ENCODE assay signal across 8 cellular contexts in the genomic region with DNA sequence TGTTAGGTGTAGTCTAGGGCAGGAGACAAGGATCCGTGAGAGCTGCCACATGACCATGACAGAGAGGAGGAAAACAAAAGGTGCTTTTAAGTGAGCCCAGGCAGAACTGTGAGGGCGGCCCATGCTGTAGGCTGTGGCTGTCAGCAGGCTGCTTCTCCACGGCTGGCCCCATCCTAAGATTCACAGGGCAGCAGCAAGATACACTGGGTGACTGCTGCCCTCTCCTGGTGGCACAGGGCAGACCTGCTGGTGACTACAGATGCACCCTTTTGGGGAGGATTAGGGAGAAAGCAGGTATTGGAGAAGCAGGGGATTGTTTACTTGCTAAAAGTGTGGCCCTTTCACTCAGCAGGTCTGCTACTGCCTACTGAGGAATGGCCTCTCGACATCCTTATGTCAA.
A peak's percentile ranks its signal among the peaks of the same experiment; 100 is the strongest.
DNase-seq lines count a peak whose midpoint lies in the region; FAIRE-seq and TF ChIP-seq lines count a peak whose summit lies in the region.
"Not testable (repeated sequence)": the region's sequence is repeated elsewhere in the genome, so short reads cannot be mapped to it uniquely, and the experiment has no call there.

No MANE protein-coding gene starts in this region.

- POLR2A ChIA-PET in endothelial cell of umbilical vein (lab: Charles Lee), result not testable (repeated sequence)

- not testable (repeated sequence) for H3K27me3 Mint-ChIP-seq in activated naive CD4-positive, alpha-beta T cell treated with anti-CD3 and anti-CD28 coated beads for 36 hours (ENCODE audit: low read depth)

- not testable (repeated sequence) for TF ChIP-seq POLR2A in NB4 (IDR thresholded peaks at IDR 0.05; ENCODE audit: extremely low read depth, insufficient read length); endothelial cell of umbilical vein (IDR thresholded peaks at IDR 0.05; ENCODE audit: low read depth, low read length)

- not testable (repeated sequence) for H3K79me2 ChIP-seq in endothelial cell of umbilical vein (ENCODE audit: control insufficient read depth, insufficient read depth, low read length)

- not testable (repeated sequence) for H3K36me3 Mint-ChIP-seq in activated naive CD4-positive, alpha-beta T cell treated with anti-CD3 and anti-CD28 coated beads for 36 hours (ENCODE audit: low read depth)

- H3K27ac Mint-ChIP-seq in activated naive CD4-positive, alpha-beta T cell treated with anti-CD3 and anti-CD28 coated beads for 36 hours, result not testable (repeated sequence)

- in situ Hi-C loops in SK-MEL-5 (cut with HindIII; ENCODE audit: low pct_unique_long_range_greater_than_20kb, low sequenced_read_pairs), result not testable (repeated sequence)

- not testable (repeated sequence) for H3K36me3 ChIP-seq in BLaER1; endothelial cell of umbilical vein (ENCODE audit: control insufficient read depth in 2 of 2, extremely low read depth in 1 of 2, insufficient read depth in 2 of 2, low read length in 2 of 2); liver (ENCODE audit: control insufficient read depth in 4 of 4, insufficient read depth in 3 of 4, low read depth in 1 of 4, low read length in 3 of 4)

- TF ChIP-seq CTCF in GM12874 (IDR thresholded peaks at IDR 0.05; ENCODE audit: insufficient read depth, low read depth, low read length), result peak; percentile 39; the same call in 1 of the 2 replicates
- peak; percentile 54 for TF ChIP-seq CTCF in NB4 (IDR thresholded peaks at IDR 0.05; ENCODE audit: low read depth, low read length)
- TF ChIP-seq CTCF in endothelial cell of umbilical vein (IDR thresholded peaks at IDR 0.05; ENCODE audit: extremely low read depth in 1 of 2, insufficient read depth in 1 of 2, low read depth in 1 of 2, low read length in 2 of 2), result peak; percentile 13 to 33
- peak; percentile 26 for TF ChIP-seq CTCF in liver (IDR thresholded peaks at IDR 0.05; ENCODE audit: low read depth, low read length, missing input control)

- not testable (repeated sequence) for H3K4me1 Mint-ChIP-seq in activated naive CD4-positive, alpha-beta T cell treated with anti-CD3 and anti-CD28 coated beads for 36 hours (ENCODE audit: low read depth)

- FAIRE-seq in endothelial cell of umbilical vein (lab: Jason Lieb, UNC), result not testable (repeated sequence)

- H3K9me3 ChIP-seq in BLaER1; endothelial cell of umbilical vein (replicated peaks; ENCODE audit: control insufficient read depth, insufficient read depth, low read length); liver (ENCODE audit: control insufficient read depth in 4 of 4, low read length in 3 of 4): not testable (repeated sequence)

- intact Hi-C loops in activated naive CD4-positive, alpha-beta T cell treated with anti-CD3 and anti-CD28 coated beads for 36 hours (cut with micrococcal nuclease), result loop anchor here (10.0 kb wide), 1 partner anchor 613 kb away; no protein-coding TSS in a partner anchor
- intact Hi-C loops in endothelial cell of umbilical vein (cut with micrococcal nuclease), result not testable (repeated sequence)

- peaks cover 34% of the 10 kb centered on the region for H3K4me1 ChIP-seq in BLaER1
- H3K4me1 ChIP-seq in endothelial cell of umbilical vein (ENCODE audit: control insufficient read depth, extremely low read depth, insufficient read depth, low read length); liver (ENCODE audit: control insufficient read depth in 4 of 4, insufficient read depth in 4 of 4, low read length in 3 of 4): not testable (repeated sequence)

- H2AFZ ChIP-seq in endothelial cell of umbilical vein (ENCODE audit: low read depth, low read length), result not testable (repeated sequence)

- H3K27me3 ChIP-seq in BLaER1; endothelial cell of umbilical vein (ENCODE audit: control insufficient read depth in 2 of 2, insufficient read depth in 2 of 2, low read length in 2 of 2); liver (ENCODE audit: control insufficient read depth in 4 of 4, insufficient read depth in 4 of 4, low read length in 3 of 4): not testable (repeated sequence)

- BruUV-seq in endothelial cell of umbilical vein (replicated peaks; lab: Mats Ljungman, UMichigan), result not testable (repeated sequence)

- not testable (repeated sequence) for H3K9me3 Mint-ChIP-seq in activated naive CD4-positive, alpha-beta T cell treated with anti-CD3 and anti-CD28 coated beads for 36 hours

- TF ChIP-seq RAD21 in liver (IDR thresholded peaks at IDR 0.05), result peak; percentile 54 to 69

- not testable (repeated sequence) for H3K9me1 ChIP-seq in endothelial cell of umbilical vein (replicated peaks; ENCODE audit: control insufficient read depth, extremely low read depth, insufficient read depth, low read length)

- CTCF ChIA-PET in activated naive CD4-positive, alpha-beta T cell treated with anti-CD3 and anti-CD28 coated beads for 36 hours (lab: Charles Lee); endothelial cell of umbilical vein (lab: Charles Lee): not testable (repeated sequence)

- H3K9ac ChIP-seq in BLaER1; endothelial cell of umbilical vein (replicated peaks; ENCODE audit: extremely low read depth, insufficient read depth, low read length); liver (ENCODE audit: low read depth in 1 of 2, low read length in 2 of 2): not testable (repeated sequence)

- not testable (repeated sequence) for H3K4me3 ChIP-seq in BLaER1; NB4 (ENCODE audit: low read depth, low read length); endothelial cell of umbilical vein (replicated peaks in 1 of 3; ENCODE audit: insufficient read depth in 1 of 3, low read depth in 1 of 3, low read length in 3 of 3); liver (ENCODE audit: low read depth in 1 of 3, low read length in 3 of 3)

- DNase-seq in NB4 (ENCODE audit: low read depth) (peak; percentile 43), SK-MEL-5 (ENCODE audit: low read depth, low spot score) (peak; percentile 74)
- DNase-seq in activated naive CD4-positive, alpha-beta T cell treated with anti-CD3 and anti-CD28 coated beads for 36 hours, result peak; percentile 48
- DNase-seq in endothelial cell of umbilical vein (ENCODE audit: low read depth, low spot score), result not testable (repeated sequence)
- peak; percentile 16 for DNase-seq in stimulated activated CD4-positive, alpha-beta T cell treated with anti-CD3 and anti-CD28 coated beads, Interleukin-4, amount 100 ng/mL, for 1 hour

- peak overlapping the region; percentile 80 for H3K4me2 ChIP-seq in BLaER1
- not testable (repeated sequence) for H3K4me2 ChIP-seq in endothelial cell of umbilical vein (ENCODE audit: insufficient read depth, low read length)

- not testable (repeated sequence) for H3K27ac ChIP-seq in BLaER1; endothelial cell of umbilical vein (ENCODE audit: insufficient read depth, low read depth, low read length); liver (ENCODE audit: low read depth in 1 of 2, low read length in 2 of 2)

- not testable (repeated sequence) for H3K4me3 Mint-ChIP-seq in activated naive CD4-positive, alpha-beta T cell treated with anti-CD3 and anti-CD28 coated beads for 36 hours

- H4K20me1 ChIP-seq in BLaER1; endothelial cell of umbilical vein (replicated peaks; ENCODE audit: control insufficient read depth, extremely low read depth, insufficient read depth, low read length): not testable (repeated sequence)

- dilution Hi-C loops in endothelial cell of umbilical vein (cut with MboI; ENCODE audit: extremely low pct_ligation_motif_present, low sequenced_read_pairs), result not testable (repeated sequence)

- WGBS in liver, result 31% methylated on average over 4 of the region's 4 CpGs
